18 cellular contexts compared by ENCODE assay signal in the genomic region with DNA sequence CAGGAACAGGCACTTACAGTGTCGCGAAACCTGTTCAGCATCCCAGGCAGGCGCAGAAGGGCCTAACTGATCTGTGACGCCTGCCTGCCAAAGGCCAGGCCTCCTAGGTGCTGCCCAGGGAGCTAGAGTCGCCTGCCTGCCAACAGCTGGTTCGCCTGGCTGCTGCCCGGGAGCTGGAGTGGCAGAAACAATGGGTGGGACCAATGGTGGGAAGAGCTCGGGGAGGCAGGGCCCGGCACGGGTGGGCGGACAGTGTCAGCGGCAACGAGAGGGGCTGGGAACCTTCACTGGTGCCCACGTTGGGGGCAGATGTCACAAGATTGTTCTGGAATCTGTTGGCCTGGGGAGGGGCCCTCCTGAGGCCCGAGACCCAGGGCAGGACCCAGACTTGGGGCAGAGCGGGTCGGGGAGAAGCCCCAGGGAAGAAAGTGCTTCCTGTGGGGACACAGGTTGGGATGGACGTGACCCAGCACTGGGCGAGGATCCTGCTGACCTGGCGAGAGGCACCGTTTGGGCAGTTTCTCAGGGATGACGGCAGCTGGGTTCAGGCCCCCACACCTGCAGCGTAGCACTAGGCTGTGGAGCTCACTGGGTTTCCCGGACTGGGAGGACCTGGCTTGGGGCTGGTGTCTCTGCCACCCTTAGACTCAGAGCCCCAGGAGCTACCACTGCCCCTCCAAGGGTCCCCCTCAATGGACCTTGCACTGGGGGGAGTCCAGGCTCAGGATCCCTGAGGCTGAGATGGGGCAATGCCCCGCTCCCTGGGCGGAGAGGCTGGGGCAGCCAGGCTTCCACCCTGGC.
DNase-seq lines count a peak whose midpoint lies in the region; ATAC-seq and TF ChIP-seq lines count a peak whose summit lies in the region.
"Had no signal": no experiment of that assay in that cellular context is flagged by ENCODE, and none has a peak within 500 bp of the region (broad histone marks: within the 10 kb centered on the region; RNA-seq: fewer than 3 reads in every experiment).

No MANE protein-coding gene starts in this region.

- H3K27me3 Mint-ChIP-seq in activated naive CD8-positive, alpha-beta T cell treated with anti-CD3 and anti-CD28 coated beads, Interleukin-2, amount 10 ng/mL, durations not matched to agents 7 days and 5 days = no peaks in the 10 kb centered on the region
- H3K27me3 Mint-ChIP-seq in activated naive CD8-positive, alpha-beta T cell treated with anti-CD3 and anti-CD28 coated beads, Interleukin-2, amount 50 U/mL, for 24 hours = no peaks in the 10 kb centered on the region
- H3K27me3 Mint-ChIP-seq in WTC11 (ENCODE audit: low read depth) = no peaks in the 10 kb centered on the region
- H3K27me3 Mint-ChIP-seq: activated CD4-positive, alpha-beta T cell treated with anti-CD3 and anti-CD28 coated beads, Interleukin-2, amount 10 ng/mL, durations not matched to agents 24 days and 14 days; activated naive CD8-positive, alpha-beta T cell treated with anti-CD3 and anti-CD28 coated beads for 36 hours had no signal

- intact Hi-C loops in lower lobe of right lung (cut with DNase I) = no loop called here
- intact Hi-C loops in testis (cut with DNase I; ENCODE audit: low total_unique reads) = no loop called here

- 82% methylated on average over 24 of the region's 26 CpGs for WGBS in suprapubic skin
- 91% methylated on average over 23 to 26 of the region's 26 CpGs for WGBS in testis, 2 donors

- H3K4me3 Mint-ChIP-seq in activated naive CD8-positive, alpha-beta T cell treated with anti-CD3 and anti-CD28 coated beads, Interleukin-2, amount 10 ng/mL, durations not matched to agents 7 days and 5 days = no peak overlapping the region
- H3K4me3 Mint-ChIP-seq in activated naive CD8-positive, alpha-beta T cell treated with anti-CD3 and anti-CD28 coated beads, Interleukin-2, amount 50 U/mL, for 24 hours = no peak overlapping the region
- H3K4me3 Mint-ChIP-seq in WTC11 = no peak overlapping the region
- H3K4me3 Mint-ChIP-seq: activated CD4-positive, alpha-beta T cell treated with anti-CD3 and anti-CD28 coated beads, Interleukin-2, amount 10 ng/mL, durations not matched to agents 24 days and 14 days; activated naive CD8-positive, alpha-beta T cell treated with anti-CD3 and anti-CD28 coated beads for 36 hours had no signal

- H3K27ac ChIP-seq in lower lobe of right lung (no peak overlapping the region), suprapubic skin (no peak overlapping the region), testis (no peak overlapping the region)
- H3K27ac ChIP-seq: esophagus muscularis mucosa, SK-N-MC had no signal

- POLR2A ChIA-PET in activated naive CD8-positive, alpha-beta T cell treated with anti-CD3 and anti-CD28 coated beads, Interleukin-2, amount 10 ng/mL, durations not matched to agents 7 days and 5 days (lab: Charles Lee) = no interaction called here
- POLR2A ChIA-PET in WTC11 (lab: Charles Lee) = interaction anchor here (0.7 kb wide), 1 partner anchor 138 kb away, joined by 3 read pairs; no protein-coding TSS in a partner anchor

- TF ChIP-seq CTCF in WTC11 (IDR thresholded peaks at IDR 0.05) (no peak), lower lobe of right lung (IDR thresholded peaks at IDR 0.05) (no peak), suprapubic skin (IDR thresholded peaks at IDR 0.05) (no peak), testis (IDR thresholded peaks at IDR 0.05) (no peak)

- peaks cover 14% of the 10 kb centered on the region for H3K4me1 Mint-ChIP-seq in activated naive CD8-positive, alpha-beta T cell treated with anti-CD3 and anti-CD28 coated beads, Interleukin-2, amount 10 ng/mL, durations not matched to agents 7 days and 5 days
- peaks cover 15% of the 10 kb centered on the region for H3K4me1 Mint-ChIP-seq in activated naive CD8-positive, alpha-beta T cell treated with anti-CD3 and anti-CD28 coated beads, Interleukin-2, amount 50 U/mL, for 24 hours
- H3K4me1 Mint-ChIP-seq in WTC11 = no peaks in the 10 kb centered on the region

- H3K4me3 ChIP-seq in lower lobe of right lung (no peak overlapping the region), suprapubic skin (no peak overlapping the region), testis (no peak overlapping the region)
- H3K4me3 ChIP-seq: esophagus muscularis mucosa, SK-N-MC had no signal

- H3K27ac Mint-ChIP-seq in activated naive CD8-positive, alpha-beta T cell treated with anti-CD3 and anti-CD28 coated beads, Interleukin-2, amount 10 ng/mL, durations not matched to agents 7 days and 5 days = no peak overlapping the region
- H3K27ac Mint-ChIP-seq in activated naive CD8-positive, alpha-beta T cell treated with anti-CD3 and anti-CD28 coated beads, Interleukin-2, amount 50 U/mL, for 24 hours = no peak overlapping the region
- H3K27ac Mint-ChIP-seq in WTC11 = no peak overlapping the region; the same call in 1 of the 2 replicates
- H3K27ac Mint-ChIP-seq: activated CD4-positive, alpha-beta T cell treated with anti-CD3 and anti-CD28 coated beads, Interleukin-2, amount 10 ng/mL, durations not matched to agents 24 days and 14 days; activated naive CD8-positive, alpha-beta T cell treated with anti-CD3 and anti-CD28 coated beads for 36 hours had no signal

- H3K4me1 ChIP-seq in lower lobe of right lung (no peaks in the 10 kb centered on the region), suprapubic skin (no peaks in the 10 kb centered on the region), testis (no peaks in the 10 kb centered on the region)
- H3K4me1 ChIP-seq: esophagus muscularis mucosa had no signal

- no peaks in the 10 kb centered on the region for H3K36me3 Mint-ChIP-seq in activated naive CD8-positive, alpha-beta T cell treated with anti-CD3 and anti-CD28 coated beads, Interleukin-2, amount 10 ng/mL, durations not matched to agents 7 days and 5 days
- peaks cover 2% of the 10 kb centered on the region for H3K36me3 Mint-ChIP-seq in activated naive CD8-positive, alpha-beta T cell treated with anti-CD3 and anti-CD28 coated beads, Interleukin-2, amount 50 U/mL, for 24 hours (ENCODE audit: low read depth)
- no peaks in the 10 kb centered on the region for H3K36me3 Mint-ChIP-seq in WTC11
- H3K36me3 Mint-ChIP-seq: activated naive CD8-positive, alpha-beta T cell treated with anti-CD3 and anti-CD28 coated beads for 36 hours had no signal

- H3K9me3 Mint-ChIP-seq in activated naive CD8-positive, alpha-beta T cell treated with anti-CD3 and anti-CD28 coated beads, Interleukin-2, amount 10 ng/mL, durations not matched to agents 7 days and 5 days = no peaks in the 10 kb centered on the region
- H3K9me3 Mint-ChIP-seq in activated naive CD8-positive, alpha-beta T cell treated with anti-CD3 and anti-CD28 coated beads, Interleukin-2, amount 50 U/mL, for 24 hours = no peaks in the 10 kb centered on the region
- H3K9me3 Mint-ChIP-seq in WTC11 = no peaks in the 10 kb centered on the region
- H3K9me3 Mint-ChIP-seq: activated CD4-positive, alpha-beta T cell treated with anti-CD3 and anti-CD28 coated beads, Interleukin-2, amount 10 ng/mL, durations not matched to agents 24 days and 14 days; activated naive CD8-positive, alpha-beta T cell treated with anti-CD3 and anti-CD28 coated beads for 36 hours had no signal

- ATAC-seq in activated naive CD8-positive, alpha-beta T cell treated with anti-CD3 and anti-CD28 coated beads, Interleukin-2, amount 10 ng/mL, durations not matched to agents 7 days and 5 days (ENCODE audit: low read depth) = no peak
- no peak for ATAC-seq in activated naive CD8-positive, alpha-beta T cell treated with anti-CD3 and anti-CD28 coated beads, Interleukin-2, amount 50 U/mL, for 24 hours
- ATAC-seq in WTC11 (no peak), lower lobe of right lung (no peak), HG03039 (IDR thresholded peaks at IDR 0.05; ENCODE audit: unreplicated experiment) (no peak)

- TF ChIP-seq POLR2A in suprapubic skin (IDR thresholded peaks at IDR 0.05) (no peak), testis (IDR thresholded peaks at IDR 0.05) (no peak)

- H3K27me3 ChIP-seq in lower lobe of right lung (ENCODE audit: low read depth) (no peaks in the 10 kb centered on the region), suprapubic skin (no peaks in the 10 kb centered on the region), testis (no peaks in the 10 kb centered on the region)
- H3K27me3 ChIP-seq: esophagus muscularis mucosa had no signal

- TF ChIP-seq EP300 in suprapubic skin (IDR thresholded peaks at IDR 0.05) = no peak

- H3K9me3 ChIP-seq in lower lobe of right lung (no peaks in the 10 kb centered on the region), suprapubic skin (no peaks in the 10 kb centered on the region), testis (no peaks in the 10 kb centered on the region)
- H3K9me3 ChIP-seq: esophagus muscularis mucosa had no signal

- peak; percentile 23 for DNase-seq in activated naive CD8-positive, alpha-beta T cell treated with anti-CD3 and anti-CD28 coated beads, Interleukin-2, amount 10 ng/mL, durations not matched to agents 7 days and 5 days
- DNase-seq in activated naive CD8-positive, alpha-beta T cell treated with anti-CD3 and anti-CD28 coated beads, Interleukin-2, amount 50 U/mL, for 24 hours = no peak
- DNase-seq in WTC11 (ENCODE audit: low spot score) (peak; percentile 12), lower lobe of right lung (peak; percentile 37), suprapubic skin (ENCODE audit: low spot score in 2 of 2) (peak; percentile 48 to 72), testis (no peak)
- DNase-seq in activated CD4-positive, CD25-positive, alpha-beta regulatory T cell (lab: John Stamatoyannopoulos, UW) = no peak
- DNase-seq: activated CD4-positive, alpha-beta T cell treated with anti-CD3 and anti-CD28 coated beads, Interleukin-2, amount 10 ng/mL, durations not matched to agents 24 days and 14 days; activated naive CD8-positive, alpha-beta T cell treated with anti-CD3 and anti-CD28 coated beads for 36 hours; COR-L47; NCI-H1694; NCI-H524; stimulated activated CD4-positive, alpha-beta T cell treated with anti-CD3 and anti-CD28 coated beads, Interleukin-2, amount 100 ng/mL, for 48 hours; substantia nigra; T1000 had no signal

- H3K36me3 ChIP-seq in lower lobe of right lung (no peaks in the 10 kb centered on the region), suprapubic skin (no peaks in the 10 kb centered on the region), testis (ENCODE audit: low read depth, missing control alignments) (no peaks in the 10 kb centered on the region)

- CTCF ChIA-PET in WTC11 (lab: Charles Lee) = interaction anchor here (1.1 kb wide), 1 partner anchor 32 kb away, joined by 3 read pairs; no protein-coding TSS in a partner anchor

Comparison
In these comparisons a context has a peak if more than half of its experiments do, and no peak if none do; other contexts are left out.
1. DNase-seq: peak in activated naive CD8-positive, alpha-beta T cell treated with anti-CD3 and anti-CD28 coated beads, Interleukin-2, amount 10 ng/mL, durations not matched to agents 7 days and 5 days (single experiment), WTC11 (single experiment), lower lobe of right lung (single experiment) and suprapubic skin (2 of 2); none in activated naive CD8-positive, alpha-beta T cell treated with anti-CD3 and anti-CD28 coated beads, Interleukin-2, amount 50 U/mL, for 24 hours (single experiment), activated CD4-positive, CD25-positive, alpha-beta regulatory T cell (0 of 4) and testis (single experiment).